In genomic region chr9:4581031-4581760, GRCh38 we compare ENCODE assay signal across 21 cellular contexts.
DNase-seq lines count a peak whose midpoint lies in the region; ATAC-seq, FAIRE-seq and TF ChIP-seq lines count a peak whose summit lies in the region.
"Had no signal": no experiment of that assay in that cellular context is flagged by ENCODE, and none has a peak within 500 bp of the region (broad histone marks: within the 10 kb centered on the region; RNA-seq: fewer than 3 reads in every experiment).

No MANE protein-coding gene starts in this region.

- H3K9me3 ChIP-seq in thyroid gland (no peaks in the 10 kb centered on the region), small intestine (ENCODE audit: control insufficient read depth, low read depth) (no peaks in the 10 kb centered on the region)
- H3K9me3 ChIP-seq: Peyer's patch, SJCRH30 had no signal

- peaks cover 3 to 19% of the 10 kb centered on the region in 2 donors for H3K36me3 ChIP-seq in thyroid gland
- peaks cover under 1 to 18% of the 10 kb centered on the region in 2 donors for H3K36me3 ChIP-seq in small intestine (ENCODE audit: control insufficient read depth in 2 of 2, insufficient read depth in 2 of 2, low read length in 2 of 2)
- H3K36me3 ChIP-seq: SJCRH30 had no signal

- DNase-seq in RPMI7951 (ENCODE audit: low read depth) (peak; percentile 26), foreskin melanocyte (peak; percentile 26), myocyte (ENCODE audit: low read depth) (peak; percentile 51), thyroid gland (peak; percentile 77), small intestine (no peak), HT-29 (ENCODE audit: low spot score) (no peak)
- DNase-seq: CD4-positive, CD25-positive, alpha-beta regulatory T cell; EL; GOT3; Kasumi-1; NCI-H1092 treated with DMSO at 0.1 percent for 48 hours; NCI-H1436 treated with DMSO at 0.1 percent for 48 hours; NCI-H2081; NCI-H2171; NCI-H345; NCI-H524; NCI-H774; Peyer's patch had no signal

- ATAC-seq in GM19351 (IDR thresholded peaks at IDR 0.05; ENCODE audit: unreplicated experiment): no peak
- ATAC-seq: HCT116 had no signal

- TF ChIP-seq CTCF in thyroid gland (IDR thresholded peaks at IDR 0.05): no peak

- TF ChIP-seq POLR2A in thyroid gland (IDR thresholded peaks at IDR 0.05): no peak

- H3K27me3 ChIP-seq in thyroid gland: no peaks in the 10 kb centered on the region
- no peaks in the 10 kb centered on the region for H3K27me3 ChIP-seq in small intestine (ENCODE audit: control insufficient read depth in 2 of 2, insufficient read depth in 2 of 2, low read length in 2 of 2)
- H3K27me3 ChIP-seq: Peyer's patch, SJCRH30 had no signal

- no peak for FAIRE-seq in small intestine (lab: Jason Lieb, UNC)

- H3K4me1 ChIP-seq in thyroid gland (peaks cover 42 to 55% of the 10 kb centered on the region in 2 donors), small intestine (ENCODE audit: control insufficient read depth in 2 of 2, insufficient read depth in 1 of 2, low read depth in 1 of 2, low read length in 1 of 2) (no peaks in the 10 kb centered on the region)
- H3K4me1 ChIP-seq: Peyer's patch had no signal

- no peak overlapping the region for H3K4me3 ChIP-seq in thyroid gland (replicated peaks in 1 of 3)
- H3K4me3 ChIP-seq in small intestine (ENCODE audit: low read depth in 1 of 2, low read length in 2 of 2): no peak overlapping the region
- H3K4me3 ChIP-seq: Peyer's patch, SJCRH30 had no signal

- intact Hi-C loops in thyroid gland (cut with DNase I): no loop called here

- 71 to 75% methylated on average over 2 of the region's 2 CpGs for WGBS in thyroid gland, 2 donors
- WGBS in small intestine, 3 donors: 85 to 89% (median 88%) methylated on average over 2 of the region's 2 CpGs

- H3K27ac ChIP-seq in thyroid gland (peak overlapping the region; percentile 91 to 96 (median 95)), small intestine (ENCODE audit: low read depth in 1 of 2, low read length in 1 of 2) (no peak overlapping the region)
- H3K27ac ChIP-seq: Peyer's patch, SJCRH30 had no signal

Comparison
In these comparisons a context has a peak if more than half of its experiments do, and no peak if none do; other contexts are left out.
1. DNase-seq: peak in RPMI7951 (single experiment), foreskin melanocyte (single experiment), myocyte (single experiment) and thyroid gland (2 of 2); none in small intestine (single experiment) and HT-29 (single experiment).
2. H3K27ac ChIP-seq: peak in thyroid gland (3 of 3); none in small intestine (0 of 2).